In the genomic region with DNA sequence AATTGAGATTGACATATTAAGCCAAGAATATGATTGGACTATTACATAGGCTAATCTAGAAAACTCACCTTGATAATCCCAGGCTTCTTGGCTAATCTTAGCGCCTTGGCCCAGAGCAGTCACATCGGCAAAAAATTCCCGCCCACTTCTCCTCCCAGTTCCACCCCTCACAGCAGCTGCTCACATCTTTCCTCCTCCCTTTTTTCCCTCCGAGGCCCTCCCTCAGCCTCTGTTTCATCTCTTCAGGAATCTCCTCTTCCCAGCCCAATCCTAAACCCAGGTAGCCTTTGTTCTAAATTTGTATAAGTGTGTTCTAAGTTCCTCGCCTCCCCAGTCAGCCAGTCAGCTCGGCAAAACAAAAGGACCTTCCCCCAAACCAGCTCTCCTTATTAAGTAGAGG, we compare ENCODE assay signal across 17 cellular contexts.
DNase-seq lines count a peak whose midpoint lies in the region; FAIRE-seq and TF ChIP-seq lines count a peak whose summit lies in the region.
"Had no signal": no experiment of that assay in that cellular context is flagged by ENCODE, and none has a peak within 500 bp of the region (broad histone marks: within the 10 kb centered on the region; RNA-seq: fewer than 3 reads in every experiment).

No MANE protein-coding gene starts in this region.

- no peaks in the 10 kb centered on the region for H3K36me3 ChIP-seq in H1 (ENCODE audit: control insufficient read depth in 2 of 4, insufficient read depth in 4 of 4, low read length in 3 of 4)
- H3K36me3 ChIP-seq in iPS DF 6.9 (ENCODE audit: control insufficient read depth, insufficient read depth, low read length) = no peaks in the 10 kb centered on the region
- no peaks in the 10 kb centered on the region for H3K36me3 ChIP-seq in neural progenitor cell
- H3K36me3 ChIP-seq: BLaER1 had no signal

- H3K36me3 Mint-ChIP-seq in neural progenitor cell = no peaks in the 10 kb centered on the region
- 0 out of 2 replicates have a peak, but pooled peaks cover 7% of the 10 kb centered on the region for H3K36me3 Mint-ChIP-seq in HFFc6 (ENCODE audit: low read depth)

- H3K27me3 ChIP-seq in H1 (replicated peaks in 1 of 4; ENCODE audit: control insufficient read depth in 3 of 4, extremely low read depth in 1 of 4, insufficient read depth in 3 of 4, low read length in 3 of 4) (no peaks in the 10 kb centered on the region), iPS DF 6.9 (ENCODE audit: control insufficient read depth, insufficient read depth, low read length) (no peaks in the 10 kb centered on the region), neural progenitor cell (no peaks in the 10 kb centered on the region)
- H3K27me3 ChIP-seq: BLaER1 had no signal

- no peaks in the 10 kb centered on the region for H3K23me2 ChIP-seq in H1 (ENCODE audit: low read depth, low read length)

- TF ChIP-seq EP300 in H1 (IDR thresholded peaks at IDR 0.05; ENCODE audit: borderline replicate concordance in 1 of 2, low read depth in 2 of 2, low read length in 2 of 2) = no peak

- no peaks in the 10 kb centered on the region for H4K20me1 ChIP-seq in H1 (replicated peaks in 1 of 2; ENCODE audit: control insufficient read depth in 1 of 2, insufficient read depth in 2 of 2, low read length in 2 of 2)
- no peaks in the 10 kb centered on the region for H4K20me1 ChIP-seq in neural progenitor cell (ENCODE audit: low read depth)
- H4K20me1 ChIP-seq: BLaER1 had no signal

- H3K18ac ChIP-seq in H1 (ENCODE audit: extremely low read depth, low read length) = no peak overlapping the region; the same call in 1 of the 2 replicates

- POLR2A ChIA-PET in H1 (lab: Charles Lee; ENCODE audit: partially characterized antibody) = no interaction called here

- H3K9ac ChIP-seq in H1 (replicated peaks in 1 of 4; ENCODE audit: extremely low read depth in 1 of 4, low read depth in 3 of 4, low read length in 3 of 4) (no peak overlapping the region), neural progenitor cell (no peak overlapping the region)
- H3K9ac ChIP-seq: BLaER1 had no signal

- H4K5ac ChIP-seq in H1 (ENCODE audit: insufficient read length, low read depth, low read length) = no peak overlapping the region

- H3K27ac Mint-ChIP-seq in neural progenitor cell (no peak overlapping the region), HFFc6 (no peak overlapping the region)
- H3K27ac Mint-ChIP-seq: CD8-positive, alpha-beta memory T cell had no signal

- H3K4me1 Mint-ChIP-seq in neural progenitor cell (peaks cover 15% of the 10 kb centered on the region), HFFc6 (ENCODE audit: low read depth) (no peaks in the 10 kb centered on the region)
- H3K4me1 Mint-ChIP-seq: CD8-positive, alpha-beta memory T cell had no signal

- CTCF ChIA-PET in H1 (lab: Charles Lee; ENCODE audit: partially characterized antibody) = interaction anchor here (1.2 to 2.3 kb wide), 2 partner anchors 13 to 16 kb away, joined by 6 to 8 read pairs; no protein-coding TSS in a partner anchor

- H2AFZ ChIP-seq in H1 (ENCODE audit: low read length) = peak overlapping the region; percentile 3; the same call in 1 of the 2 replicates
- no peak overlapping the region for H2AFZ ChIP-seq in neural progenitor cell (replicated peaks)

- H2BK12ac ChIP-seq in H1 (ENCODE audit: low read depth, low read length) = no peak overlapping the region

- 73% methylated on average over 6 of the region's 6 CpGs; no CpG with 5 or more reads in 1 of the 2 experiments for WGBS in H1 (ENCODE audit: extremely low coverage in 1 of 2, insufficient coverage in 1 of 2, insufficient read length in 1 of 2, insufficient replicate concordance in 2 of 2, low coverage in 1 of 2, low lambda C conversion rate in 2 of 2, missing lambda C conversion rate in 1 of 2), 2 experiments
- no CpG with 5 or more reads among the region's 6 CpGs for WGBS in iPS DF 6.9 (ENCODE audit: insufficient coverage, insufficient read length)

- H3K27ac ChIP-seq in H1 (ENCODE audit: low read depth, low read length) (no peak overlapping the region), iPS DF 6.9 (ENCODE audit: low read length) (no peak overlapping the region), neural progenitor cell (no peak overlapping the region)
- H3K27ac ChIP-seq: 22Rv1, BLaER1 had no signal

- H3K14ac ChIP-seq in H1 (ENCODE audit: insufficient read length) = no peak overlapping the region

- no peaks in the 10 kb centered on the region for H3K79me1 ChIP-seq in H1 (ENCODE audit: low read depth, low read length)

- H3K23ac ChIP-seq in H1 (ENCODE audit: insufficient read length) = no peak overlapping the region

- H3K79me2 ChIP-seq in H1 (ENCODE audit: control insufficient read depth in 1 of 2, insufficient read depth in 2 of 2, low read length in 2 of 2) = no peaks in the 10 kb centered on the region
- H3K79me2 ChIP-seq in neural progenitor cell (ENCODE audit: low read depth) = no peaks in the 10 kb centered on the region

- H3K9me3 ChIP-seq in H1 (ENCODE audit: insufficient read depth in 2 of 2, low read depth in 1 of 2, low read length in 1 of 2) (no peaks in the 10 kb centered on the region), iPS DF 6.9 (ENCODE audit: control insufficient read depth, insufficient read depth, low read length) (no peaks in the 10 kb centered on the region), neural progenitor cell (ENCODE audit: low read depth) (no peaks in the 10 kb centered on the region)
- H3K9me3 ChIP-seq: BLaER1, Caco-2 had no signal

- H3K4me1 ChIP-seq in H1 (replicated peaks in 1 of 4; ENCODE audit: control insufficient read depth in 3 of 4, insufficient read depth in 4 of 4, low read length in 3 of 4) (peaks cover 0 to 4% (median 3%) of the 10 kb centered on the region in 4 experiments; a peak in 3 of 7 replicates), iPS DF 6.9 (ENCODE audit: control insufficient read depth, insufficient read depth, low read length) (no peaks in the 10 kb centered on the region; the same call in none of the 2 replicates), neural progenitor cell (peaks cover 8% of the 10 kb centered on the region)
- H3K4me1 ChIP-seq: BLaER1, Caco-2 had no signal

- H3K4me3 Mint-ChIP-seq in neural progenitor cell = no peak overlapping the region
- H3K4me3 Mint-ChIP-seq in HFFc6 = no peak overlapping the region
- H3K4me3 Mint-ChIP-seq: CD8-positive, alpha-beta memory T cell had no signal

- H3K4me3 ChIP-seq in H1 (ENCODE audit: extremely low read depth in 1 of 4, insufficient read depth in 2 of 4, low read depth in 3 of 4, low read length in 4 of 4) (no peak overlapping the region), iPS DF 6.9 (ENCODE audit: low read length) (no peak overlapping the region), neural progenitor cell (no peak overlapping the region)
- H3K4me3 ChIP-seq: BLaER1, K562 had no signal

- peaks cover 8% of the 10 kb centered on the region for H3F3A ChIP-seq in neural progenitor cell (ENCODE audit: low read depth)

- TF ChIP-seq POLR2A in H1 (IDR thresholded peaks at IDR 0.05; ENCODE audit: control extremely low read depth in 1 of 2, low read depth in 2 of 2, low read length in 2 of 2) (no peak), H54 (IDR thresholded peaks at IDR 0.05; ENCODE audit: low read depth, low read length) (no peak)

- no peak overlapping the region for H2BK120ac ChIP-seq in H1 (replicated peaks; ENCODE audit: low read depth, low read length)

- no peak overlapping the region for H2BK20ac ChIP-seq in H1 (ENCODE audit: low read length)

- no peak overlapping the region for H3K56ac ChIP-seq in H1 (replicated peaks; ENCODE audit: insufficient read length, low read depth, low read length)

- H3K4me2 ChIP-seq in H1 (ENCODE audit: insufficient read depth in 1 of 2, low read depth in 2 of 2, low read length in 2 of 2) (no peak overlapping the region), neural progenitor cell (no peak overlapping the region)
- H3K4me2 ChIP-seq: BLaER1 had no signal

- DNase-seq in ELF-1 (ENCODE audit: low read depth, low spot score) (peak; percentile 69), H1 (ENCODE audit: low read depth in 1 of 2, low spot score in 2 of 2) (peak in 1 of 2 experiments; percentile 7), iPS DF 6.9 (ENCODE audit: low read depth, low spot score) (peak; percentile 11), neural progenitor cell (ENCODE audit: low spot score) (peak; percentile 35), H54 (ENCODE audit: insufficient read length, low spot score) (no peak), HFFc6 (no peak), 8988T (no peak), NCI-H1436 (lab: John Stamatoyannopoulos, UW) (no peak)
- DNase-seq: AML-193; Caco-2; CD8-positive, alpha-beta memory T cell; DMS53; GOT3 had no signal

- H3K4ac ChIP-seq in H1 (replicated peaks; ENCODE audit: insufficient read length, low read depth, low read length) = no peak overlapping the region

- no peak overlapping the region for H2AK5ac ChIP-seq in H1 (ENCODE audit: low read depth, low read length)

- no peak overlapping the region for H4K91ac ChIP-seq in H1 (replicated peaks; ENCODE audit: insufficient read length, low read length)

- no peak overlapping the region for H2BK5ac ChIP-seq in H1 (ENCODE audit: low read depth, low read length)

- H3K9me3 Mint-ChIP-seq in neural progenitor cell (no peaks in the 10 kb centered on the region), HFFc6 (peaks cover 57% of the 10 kb centered on the region)

- no peak overlapping the region for H2BK15ac ChIP-seq in H1 (ENCODE audit: low read length)

- TF ChIP-seq CTCF in H1 (IDR thresholded peaks at IDR 0.05; ENCODE audit: control extremely low read depth in 1 of 3, insufficient read depth in 1 of 3, low read depth in 1 of 3, low read length in 3 of 3) (no peak), neural progenitor cell (IDR thresholded peaks at IDR 0.05) (no peak), HFFc6 (IDR thresholded peaks at IDR 0.05) (no peak)

- no peak overlapping the region for H4K8ac ChIP-seq in H1 (ENCODE audit: extremely low read depth, insufficient read depth, low read length)

- FAIRE-seq in H1 (lab: Jason Lieb, UNC) (peak; percentile 69), H54 (lab: Jason Lieb, UNC) (no peak)
- FAIRE-seq: GM18507, K562 had no signal

- H3K27me3 Mint-ChIP-seq in neural progenitor cell (ENCODE audit: insufficient read depth, low read depth) = no peaks in the 10 kb centered on the region
- no peaks in the 10 kb centered on the region for H3K27me3 Mint-ChIP-seq in HFFc6 (ENCODE audit: insufficient read depth)
- H3K27me3 Mint-ChIP-seq: CD8-positive, alpha-beta memory T cell had no signal

- no peak for TF ChIP-seq RAD21 in H1 (IDR thresholded peaks at IDR 0.05 in 1 of 2, conservative IDR thresholded peaks at IDR 0.05 in 1 of 2; ENCODE audit: low read depth in 2 of 2, low read length in 2 of 2)

TF ChIP-seq in H1, 55 proteins besides CTCF, POLR2A, EP300 and RAD21 (continues in another document):
- TF ChIP-seq, protein P1, sequence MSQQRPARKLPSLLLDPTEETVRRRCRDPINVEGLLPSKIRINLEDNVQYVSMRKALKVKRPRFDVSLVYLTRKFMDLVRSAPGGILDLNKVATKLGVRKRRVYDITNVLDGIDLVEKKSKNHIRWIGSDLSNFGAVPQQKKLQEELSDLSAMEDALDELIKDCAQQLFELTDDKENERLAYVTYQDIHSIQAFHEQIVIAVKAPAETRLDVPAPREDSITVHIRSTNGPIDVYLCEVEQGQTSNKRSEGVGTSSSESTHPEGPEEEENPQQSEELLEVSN (IDR thresholded peaks at IDR 0.05) = peak; percentile 29; the same call in 1 of the 2 replicates
- TF ChIP-seq RBBP5 (IDR thresholded peaks at IDR 0.05; ENCODE audit: borderline replicate concordance, low read depth, low read length) = no peak

Comparison
In these comparisons a context has a peak if more than half of its experiments do, and no peak if none do; other contexts are left out.
1. DNase-seq: peak in ELF-1 (single experiment), iPS DF 6.9 (single experiment) and neural progenitor cell (single experiment); none in H54 (single experiment), HFFc6 (single experiment), 8988T (single experiment) and NCI-H1436 (single experiment).